In the genomic region with DNA sequence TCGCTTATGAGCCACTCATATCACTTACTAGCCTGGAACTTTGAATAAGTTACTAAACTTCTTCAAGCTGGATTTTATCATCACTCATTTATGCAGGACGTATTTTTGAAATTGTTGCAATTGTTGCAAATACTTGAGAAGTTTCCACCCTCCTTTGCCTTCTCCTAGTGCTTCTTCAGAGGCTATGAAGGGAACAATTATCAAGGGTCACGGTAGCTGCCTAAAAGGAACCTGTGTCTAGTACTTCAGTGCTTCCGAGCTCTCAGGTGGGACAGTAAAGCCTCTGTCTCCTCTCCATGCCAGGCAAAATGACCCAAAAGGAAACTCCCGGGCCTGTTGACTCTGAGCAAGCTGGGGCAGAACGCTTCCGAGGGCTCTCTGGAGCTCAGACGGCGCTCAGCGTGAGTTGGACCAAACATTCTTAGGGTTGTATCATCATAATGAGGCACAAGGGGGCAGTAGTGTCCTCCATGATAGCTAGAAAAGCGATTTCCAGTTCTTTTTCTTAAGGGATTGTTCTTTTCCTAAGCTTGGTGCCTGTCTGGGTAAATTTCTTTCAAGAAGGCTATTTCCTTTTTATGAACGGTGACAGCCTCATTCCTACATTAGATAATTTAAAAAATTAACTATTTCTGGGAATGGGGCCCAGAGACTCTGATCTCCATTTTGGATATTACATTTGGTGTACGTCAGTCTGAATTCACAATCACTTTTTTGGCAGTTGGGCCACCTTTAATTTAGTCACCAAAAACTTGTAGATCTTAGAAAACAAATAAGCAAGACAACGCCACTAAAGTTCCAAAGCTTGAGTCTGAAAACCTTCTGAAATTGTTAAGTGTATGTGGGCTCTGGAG, we compare ENCODE assay signal across 8 cellular contexts.
A peak's percentile ranks its signal among the peaks of the same experiment; 100 is the strongest.
DNase-seq lines count a peak whose midpoint lies in the region; ATAC-seq, FAIRE-seq and TF ChIP-seq lines count a peak whose summit lies in the region.

No MANE protein-coding gene starts in this region.

- TF ChIP-seq CTCF in AG04449 (IDR thresholded peaks at IDR 0.05; ENCODE audit: insufficient read depth, low read length, missing control alignments): peak; percentile 57
- TF ChIP-seq CTCF in WTC11 (IDR thresholded peaks at IDR 0.05): peak; percentile 64

- CTCF ChIA-PET in AG04449 (lab: Yijun Ruan, JAX): interaction anchor here (0.9 to 6.4 kb wide), 24 partner anchors 7 to 1637 kb away, joined by 3 to 108 read pairs (median 4); no protein-coding TSS in a partner anchor
- CTCF ChIA-PET in WTC11 (lab: Charles Lee): interaction anchor here (0.6 to 1.7 kb wide), 53 partner anchors 9 to 992 kb away, joined by 3 to 14 read pairs (median 4); a partner anchor contains a TSS

- POLR2A ChIA-PET in AG04449 (lab: Yijun Ruan, JAX): no interaction called here
- POLR2A ChIA-PET in WTC11 (lab: Charles Lee): interaction anchor here (0.6 kb wide), 1 partner anchor 25 kb away, joined by 3 read pairs; no protein-coding TSS in a partner anchor

- peak; percentile 87 for FAIRE-seq in GM12891 (lab: Jason Lieb, UNC)

- H3K27me3 Mint-ChIP-seq in WTC11 (ENCODE audit: low read depth): no peaks in the 10 kb centered on the region

- H3K4me3 ChIP-seq in AG04449 (ENCODE audit: low read depth, low read length): no peak overlapping the region

- ATAC-seq in HG02981 (IDR thresholded peaks at IDR 0.05; ENCODE audit: unreplicated experiment): peak; percentile 87
- ATAC-seq in WTC11: peak; percentile 99
- ATAC-seq in GM19397 (IDR thresholded peaks at IDR 0.05; ENCODE audit: unreplicated experiment): no peak

- no peaks in the 10 kb centered on the region for H3K9me3 Mint-ChIP-seq in WTC11

- peak; percentile 5 for DNase-seq in AG04449 (ENCODE audit: low read depth, low spot score)
- DNase-seq in GM12891 (ENCODE audit: insufficient read length, low spot score): peak; percentile 9
- DNase-seq in NCI-H2081 treated with DMSO at 0.1 percent for 48 hours (lab: John Stamatoyannopoulos, UW): peak; percentile 29
- DNase-seq in WTC11 (ENCODE audit: low spot score): peak; percentile 59
- peak; percentile 63 for DNase-seq in fibroblast of the conjunctiva (ENCODE audit: low read depth)
- peak; percentile 28 for DNase-seq in non-pigmented ciliary epithelial cell (ENCODE audit: low read depth)

- H3K4me3 Mint-ChIP-seq in WTC11: no peak overlapping the region

- H3K27ac Mint-ChIP-seq in WTC11: no peak overlapping the region

- TF ChIP-seq POLR2A in GM12891 (IDR thresholded peaks at IDR 0.05; ENCODE audit: low read depth, low read length): no peak

- no peaks in the 10 kb centered on the region for H3K36me3 Mint-ChIP-seq in WTC11

- H3K4me1 Mint-ChIP-seq in WTC11: peaks cover 3% of the 10 kb centered on the region; the same call in 1 of the 2 replicates

TF ChIP-seq in GM12891, 5 proteins besides CTCF, POLR2A, EP300 and RAD21:
- TF ChIP-seq SPI1 (IDR thresholded peaks at IDR 0.05; ENCODE audit: low read depth, low read length): no peak
- TF ChIP-seq POU2F2 (IDR thresholded peaks at IDR 0.05; ENCODE audit: low read depth, low read length): no peak
- no peak for TF ChIP-seq PAX5 (IDR thresholded peaks at IDR 0.05; ENCODE audit: insufficient read depth, low read length, severe bottlenecking)
- no peak for TF ChIP-seq TAF1 (IDR thresholded peaks at IDR 0.05; ENCODE audit: low read depth, low read length)
- no peak for TF ChIP-seq POLR2AphosphoS5 (IDR thresholded peaks at IDR 0.05; ENCODE audit: low read depth, low read length)

TF ChIP-seq in WTC11, 78 proteins besides CTCF, POLR2A, EP300 and RAD21:
- TF ChIP-seq SMAD4 (CRISPR knock-in tag; IDR thresholded peaks at IDR 0.05) (no peak), ZNF317 (CRISPR knock-in tag; IDR thresholded peaks at IDR 0.05; ENCODE audit: borderline replicate concordance, low read depth) (no peak), ZNF396 (CRISPR knock-in tag; IDR thresholded peaks at IDR 0.05; ENCODE audit: borderline replicate concordance) (no peak), NR1H2 (CRISPR knock-in tag; IDR thresholded peaks at IDR 0.05) (no peak)
- TF ChIP-seq, protein P1, sequence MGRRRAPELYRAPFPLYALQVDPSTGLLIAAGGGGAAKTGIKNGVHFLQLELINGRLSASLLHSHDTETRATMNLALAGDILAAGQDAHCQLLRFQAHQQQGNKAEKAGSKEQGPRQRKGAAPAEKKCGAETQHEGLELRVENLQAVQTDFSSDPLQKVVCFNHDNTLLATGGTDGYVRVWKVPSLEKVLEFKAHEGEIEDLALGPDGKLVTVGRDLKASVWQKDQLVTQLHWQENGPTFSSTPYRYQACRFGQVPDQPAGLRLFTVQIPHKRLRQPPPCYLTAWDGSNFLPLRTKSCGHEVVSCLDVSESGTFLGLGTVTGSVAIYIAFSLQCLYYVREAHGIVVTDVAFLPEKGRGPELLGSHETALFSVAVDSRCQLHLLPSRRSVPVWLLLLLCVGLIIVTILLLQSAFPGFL (CRISPR knock-in tag; IDR thresholded peaks at IDR 0.05; ENCODE audit: borderline replicate concordance): no peak
- TF ChIP-seq, protein P2, sequence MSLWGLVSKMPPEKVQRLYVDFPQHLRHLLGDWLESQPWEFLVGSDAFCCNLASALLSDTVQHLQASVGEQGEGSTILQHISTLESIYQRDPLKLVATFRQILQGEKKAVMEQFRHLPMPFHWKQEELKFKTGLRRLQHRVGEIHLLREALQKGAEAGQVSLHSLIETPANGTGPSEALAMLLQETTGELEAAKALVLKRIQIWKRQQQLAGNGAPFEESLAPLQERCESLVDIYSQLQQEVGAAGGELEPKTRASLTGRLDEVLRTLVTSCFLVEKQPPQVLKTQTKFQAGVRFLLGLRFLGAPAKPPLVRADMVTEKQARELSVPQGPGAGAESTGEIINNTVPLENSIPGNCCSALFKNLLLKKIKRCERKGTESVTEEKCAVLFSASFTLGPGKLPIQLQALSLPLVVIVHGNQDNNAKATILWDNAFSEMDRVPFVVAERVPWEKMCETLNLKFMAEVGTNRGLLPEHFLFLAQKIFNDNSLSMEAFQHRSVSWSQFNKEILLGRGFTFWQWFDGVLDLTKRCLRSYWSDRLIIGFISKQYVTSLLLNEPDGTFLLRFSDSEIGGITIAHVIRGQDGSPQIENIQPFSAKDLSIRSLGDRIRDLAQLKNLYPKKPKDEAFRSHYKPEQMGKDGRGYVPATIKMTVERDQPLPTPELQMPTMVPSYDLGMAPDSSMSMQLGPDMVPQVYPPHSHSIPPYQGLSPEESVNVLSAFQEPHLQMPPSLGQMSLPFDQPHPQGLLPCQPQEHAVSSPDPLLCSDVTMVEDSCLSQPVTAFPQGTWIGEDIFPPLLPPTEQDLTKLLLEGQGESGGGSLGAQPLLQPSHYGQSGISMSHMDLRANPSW (CRISPR knock-in tag; conservative IDR thresholded peaks at IDR 0.05; ENCODE audit: low read depth): no peak

Comparison
In these comparisons a context has a peak if more than half of its experiments do, and no peak if none do; other contexts are left out.
1. DNase-seq: peak in every context shown above with its lines; median percentile 63 in fibroblast of the conjunctiva; 59 in WTC11; 29 in NCI-H2081 treated with DMSO at 0.1 percent for 48 hours; 28 in non-pigmented ciliary epithelial cell; 9 in GM12891; 5 in AG04449.